Comparison of ENCODE assay signal across 28 cellular contexts in genomic region chr2:70583091-70583490, GRCh38. TPM values are rescaled to one million over a fixed set of nuclear protein-coding genes. Genes with fewer than 3 reads are reported as not detected.
"Had no signal": no experiment of that assay in that cellular context is flagged by ENCODE, and none has a peak within 500 bp of the region (broad histone marks: within the 10 kb centered on the region; RNA-seq: fewer than 3 reads in every experiment).

No MANE protein-coding gene starts in this region.

- H3K27me3 ChIP-seq: colonic mucosa, dorsolateral prefrontal cortex, esophagus squamous epithelium, foreskin keratinocyte, gastrocnemius medialis, gastroesophageal sphincter, heart left ventricle, hepatocyte had no signal

- H3K27me3 Mint-ChIP-seq: dendritic cell treated with granulocyte-macrophage colony-stimulating factor and Interleukin-4, amounts not matched to agents 40 ng/mL and 50 ng/mL, for 4 days had no signal

- H3K79me2 ChIP-seq: hepatocyte had no signal

- H3K4me3 Mint-ChIP-seq: dendritic cell treated with granulocyte-macrophage colony-stimulating factor and Interleukin-4, amounts not matched to agents 40 ng/mL and 50 ng/mL, for 4 days; effector memory CD8-positive, alpha-beta T cell; endodermal cell had no signal

- H3K27ac ChIP-seq: colonic mucosa, coronary artery, dorsolateral prefrontal cortex, epithelial cell of prostate, esophagus squamous epithelium, foreskin keratinocyte, gastrocnemius medialis, gastroesophageal sphincter, heart left ventricle, heart right ventricle, hepatocyte had no signal

- DNase-seq: colonic mucosa; cortex of kidney; dermis blood vessel endothelial cell; dorsolateral prefrontal cortex; effector CD4-positive, alpha-beta T cell; effector CD8-positive, alpha-beta T cell; effector memory CD4-positive, alpha-beta T cell; effector memory CD8-positive, alpha-beta T cell; endodermal cell; erythroblast; esophagus squamous epithelium; foreskin fibroblast; foreskin keratinocyte; foreskin melanocyte; gastrocnemius medialis; glutamatergic neuron; head of caudate nucleus; heart left ventricle; heart right ventricle; hippocampal formation had no signal

- H2AFZ ChIP-seq: hepatocyte had no signal

- H3K4me1 Mint-ChIP-seq: endodermal cell had no signal

- H3K4me1 ChIP-seq: colonic mucosa, esophagus squamous epithelium, foreskin keratinocyte, gastrocnemius medialis, gastroesophageal sphincter, heart left ventricle, heart right ventricle had no signal

- H3K36me3 ChIP-seq: colonic mucosa, esophagus squamous epithelium, gastrocnemius medialis, gastroesophageal sphincter, heart left ventricle, heart right ventricle had no signal

- H3K4me3 ChIP-seq: colonic mucosa, coronary artery, dorsolateral prefrontal cortex, esophagus squamous epithelium, gastrocnemius medialis, gastroesophageal sphincter, heart left ventricle, heart right ventricle, hepatocyte had no signal

- H3K9me3 Mint-ChIP-seq: dendritic cell treated with granulocyte-macrophage colony-stimulating factor and Interleukin-4, amounts not matched to agents 40 ng/mL and 50 ng/mL, for 4 days; effector memory CD8-positive, alpha-beta T cell; endodermal cell had no signal

- H3K9me3 ChIP-seq: colonic mucosa, esophagus squamous epithelium, gastrocnemius medialis, gastroesophageal sphincter, heart left ventricle, heart right ventricle had no signal

- ATAC-seq: effector memory CD8-positive, alpha-beta T cell; esophagus mucosa; foreskin keratinocyte; gastrocnemius medialis; gastroesophageal sphincter; heart left ventricle; heart right ventricle had no signal

- H3K4me2 ChIP-seq: hepatocyte had no signal

- H3K27ac Mint-ChIP-seq: dendritic cell treated with granulocyte-macrophage colony-stimulating factor and Interleukin-4, amounts not matched to agents 40 ng/mL and 50 ng/mL, for 4 days; effector memory CD8-positive, alpha-beta T cell; endodermal cell had no signal

RNA-seq across cellular contexts. Expression of gene TGFA, which starts 29.5 kb away (rescaled TPM):
- total RNA-seq: fibroblast of lung, fibroblast of villous mesenchyme had no signal
